Comparison of ENCODE assay signal across 25 cellular contexts in the genomic region with DNA sequence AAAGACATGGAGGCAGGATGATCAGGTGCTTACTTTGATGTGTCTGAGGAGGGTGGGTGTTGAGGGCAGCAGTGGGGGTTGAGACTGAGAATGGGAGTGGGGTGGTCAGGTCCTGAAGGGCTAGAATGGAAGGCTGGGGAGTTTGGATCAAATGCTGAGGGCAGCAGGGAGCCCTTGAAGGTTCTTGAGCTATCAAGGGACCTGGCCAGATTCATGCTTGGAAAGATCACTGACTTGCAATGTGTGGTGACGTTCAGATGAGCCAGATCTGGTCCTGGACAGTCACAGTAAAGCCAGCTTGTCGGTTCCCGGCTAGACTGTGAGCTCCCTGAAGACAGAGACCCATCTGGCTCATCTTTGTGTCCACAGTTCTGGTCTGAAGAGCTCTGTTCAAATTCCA. TPM values are rescaled to one million over a fixed set of nuclear protein-coding genes. Genes with fewer than 3 reads are reported as not detected.
"Had no signal": no experiment of that assay in that cellular context is flagged by ENCODE, and none has a peak within 500 bp of the region (broad histone marks: within the 10 kb centered on the region; RNA-seq: fewer than 3 reads in every experiment).

No MANE protein-coding gene starts in this region.

- ATAC-seq: foreskin keratinocyte; gastroesophageal sphincter; heart right ventricle; left lung; left ventricle myocardium superior; naive thymus-derived CD4-positive, alpha-beta T cell had no signal

- H3K27me3 ChIP-seq: dorsolateral prefrontal cortex had no signal

- H3K4me3 ChIP-seq: coronary artery, dorsolateral prefrontal cortex, esophagus muscularis mucosa, gastroesophageal sphincter, heart right ventricle, left lung, lung had no signal

- H3K4me1 ChIP-seq: foreskin keratinocyte had no signal

- H3K9me3 Mint-ChIP-seq: memory B cell; naive thymus-derived CD4-positive, alpha-beta T cell had no signal

- H3K27ac ChIP-seq: coronary artery, dorsolateral prefrontal cortex, esophagus muscularis mucosa, foreskin keratinocyte, gastroesophageal sphincter, heart right ventricle, left lung had no signal

- H3K4me3 Mint-ChIP-seq: memory B cell; naive thymus-derived CD4-positive, alpha-beta T cell had no signal

- H3K36me3 ChIP-seq: esophagus muscularis mucosa, gastroesophageal sphincter, heart right ventricle, left lung had no signal

- FAIRE-seq: colon, endothelial cell of umbilical vein, frontal cortex, islet of Langerhans, keratinocyte had no signal

- H3K27ac Mint-ChIP-seq: memory B cell had no signal

- H3K9me3 ChIP-seq: left lung had no signal

- DNase-seq: dermis blood vessel endothelial cell; dorsolateral prefrontal cortex; effector CD4-positive, alpha-beta T cell; effector memory CD4-positive, alpha-beta T cell; foreskin keratinocyte; head of caudate nucleus; heart right ventricle; hippocampal formation; kidney glomerular epithelial cell; left lung; left ventricle myocardium superior; mammary epithelial cell; mesendoderm; midbrain; naive thymus-derived CD4-positive, alpha-beta T cell had no signal

- H3K36me3 Mint-ChIP-seq: memory B cell; naive thymus-derived CD4-positive, alpha-beta T cell had no signal

RNA-seq across cellular contexts. Expression of a gene that starts 3.8 kb away (rescaled TPM):
- polyA plus RNA-seq: naive thymus-derived CD4-positive, alpha-beta T cell had no signal
